Comparison of ENCODE assay signal across 8 cellular contexts in the genomic region with DNA sequence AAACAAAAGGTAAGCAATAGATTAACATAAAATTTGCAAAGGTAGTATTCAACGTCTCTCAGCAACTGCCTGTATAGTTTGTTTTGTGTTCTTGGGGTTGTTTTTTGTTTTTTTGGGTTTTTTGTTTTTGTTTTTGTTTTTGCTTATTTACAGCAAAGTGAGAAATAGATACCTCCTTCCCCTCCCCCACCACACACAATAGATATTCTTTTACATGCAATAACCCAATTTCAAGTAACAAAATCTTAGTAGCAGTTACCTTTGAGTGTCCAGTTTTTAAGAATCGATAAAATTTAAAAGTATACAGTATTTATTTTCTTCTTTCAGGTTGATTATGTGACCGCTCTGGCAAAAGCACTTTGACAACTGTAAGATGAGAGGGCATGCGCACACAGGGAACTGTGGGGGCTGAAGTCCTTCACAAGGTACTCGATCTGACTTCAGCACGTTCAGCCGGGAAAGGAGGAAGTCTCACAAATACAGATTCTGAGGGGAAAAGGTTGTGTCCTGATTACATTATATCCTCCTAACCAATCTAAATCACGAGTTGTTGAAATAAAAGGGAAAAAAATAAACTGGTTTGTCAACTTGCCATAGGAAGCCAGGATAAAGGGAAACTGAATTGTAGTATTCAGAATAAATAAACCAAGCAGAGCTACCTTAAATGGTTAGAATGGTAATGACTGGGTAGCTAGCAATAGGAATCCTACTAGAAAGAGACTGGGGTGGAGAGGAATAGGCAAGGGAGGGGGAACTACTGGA. TPM values are rescaled to one million over a fixed set of nuclear protein-coding genes. Genes with fewer than 3 reads are reported as not detected.
DNase-seq lines count a peak whose midpoint lies in the region; ATAC-seq, FAIRE-seq and TF ChIP-seq lines count a peak whose summit lies in the region.

No MANE protein-coding gene starts in this region.

- peak overlapping the region; percentile 39 for H3K9ac ChIP-seq in iPS-18a (ENCODE audit: low read length)

- intact Hi-C loops in sigmoid colon (cut with DNase I) = loop anchor here (5.0 kb wide), 1 partner anchor 156 kb away; no protein-coding TSS in a partner anchor

- TF ChIP-seq POLR2A in sigmoid colon (IDR thresholded peaks at IDR 0.05) = no peak

- H3K4me1 ChIP-seq in iPS-18a (ENCODE audit: control insufficient read depth, low read depth, low read length) (peaks cover 18% of the 10 kb centered on the region), sigmoid colon (peaks cover 0 to 44% (median 29%) of the 10 kb centered on the region in 4 donors)

- peak; percentile 39 for FAIRE-seq in A204.1 (lab: Jason Lieb, UNC)

- 6 to 9% methylated on average over 8 of the region's 8 CpGs for WGBS in sigmoid colon, 2 donors

- H3K27me3 ChIP-seq in iPS-18a (ENCODE audit: control insufficient read depth, insufficient read depth, low read length) = peaks cover 42% of the 10 kb centered on the region
- no peaks in the 10 kb centered on the region for H3K27me3 ChIP-seq in sigmoid colon

- peak overlapping the region; percentile 50 for H3K4me3 ChIP-seq in iPS-18a (ENCODE audit: low read length)
- peak overlapping the region; percentile 17 to 39 (median 32) for H3K4me3 ChIP-seq in sigmoid colon

- no peak for TF ChIP-seq EP300 in sigmoid colon (IDR thresholded peaks at IDR 0.05)

- H3K9me3 ChIP-seq in iPS-18a (ENCODE audit: control insufficient read depth, low read depth, low read length) (no peaks in the 10 kb centered on the region), sigmoid colon (no peaks in the 10 kb centered on the region)

- peak; percentile 25 for DNase-seq in NCI-H2081 treated with DMSO at 0.1 percent for 48 hours (lab: John Stamatoyannopoulos, UW)
- DNase-seq in UCSD-AML1 (lab: John Stamatoyannopoulos, UW; ENCODE audit: unreplicated experiment) = peak; percentile 24
- DNase-seq in cerebellar cortex (ENCODE audit: low spot score) = peak; percentile 94
- peak; percentile 79 for DNase-seq in sigmoid colon

- H3K36me3 ChIP-seq in iPS-18a (ENCODE audit: control insufficient read depth, low read depth, low read length) (no peaks in the 10 kb centered on the region), sigmoid colon (no peaks in the 10 kb centered on the region)

- no peak overlapping the region for H3K27ac ChIP-seq in iPS-18a (ENCODE audit: low read length)
- peak overlapping the region; percentile 72 to 94 (median 82) for H3K27ac ChIP-seq in sigmoid colon

- ATAC-seq in GM21619 (IDR thresholded peaks at IDR 0.05; ENCODE audit: unreplicated experiment) = peak; percentile 33
- ATAC-seq in GM19395 (IDR thresholded peaks at IDR 0.05; ENCODE audit: unreplicated experiment) = no peak

- TF ChIP-seq CTCF in sigmoid colon (IDR thresholded peaks at IDR 0.05) = no peak

RNA-seq across cellular contexts. Expression of a gene that starts 47.8 kb away (rescaled TPM):
- 1 to 10 TPM; 6.6 to 7.7 (median 7.3) TPM for total RNA-seq in sigmoid colon
- 1 to 10 TPM; 1.6 to 2.3 (median 1.8) TPM for polyA plus RNA-seq in sigmoid colon

RNA-seq across cellular contexts. Expression of a gene that starts 47.9 kb away (rescaled TPM):
- 10 to 100 TPM in 3 of 4 donors, 1 to 10 TPM in 1; 9.5 to 23.5 (median 16.7) TPM for total RNA-seq in sigmoid colon
- 10 to 100 TPM; 15.0 to 30.5 (median 19.0) TPM for polyA plus RNA-seq in sigmoid colon

Comparison
In these comparisons a context has a peak if more than half of its experiments do, and no peak if none do; other contexts are left out.
1. DNase-seq: peak in every context shown above with its lines; median percentile 94 in cerebellar cortex; 79 in sigmoid colon; 25 in NCI-H2081 treated with DMSO at 0.1 percent for 48 hours; 24 in UCSD-AML1.